In genomic region chr6:56789342-56789741, GRCh38 we compare ENCODE assay signal across 1 cellular context.
TF ChIP-seq lines count a peak whose summit lies in the region.

No MANE protein-coding gene starts in this region.

TF ChIP-seq in IMR-90, 13 proteins besides CTCF, POLR2A, EP300 and RAD21:
- TF ChIP-seq ELK1 (IDR thresholded peaks at IDR 0.05; ENCODE audit: borderline replicate concordance, low read depth, low read length) (no peak), CEBPB (IDR thresholded peaks at IDR 0.05; ENCODE audit: low read depth, low read length) (peak; percentile 88)
TF ChIP-seq in IMR-90: peak in this region for 1.
